Comparison of ENCODE assay signal across 22 cellular contexts in genomic region chr10:103793429-103793828, GRCh38.
DNase-seq lines count a peak whose midpoint lies in the region; ATAC-seq, FAIRE-seq and TF ChIP-seq lines count a peak whose summit lies in the region.
"Had no signal": no experiment of that assay in that cellular context is flagged by ENCODE, and none has a peak within 500 bp of the region (broad histone marks: within the 10 kb centered on the region; RNA-seq: fewer than 3 reads in every experiment).

No MANE protein-coding gene starts in this region.

- peaks cover 3% of the 10 kb centered on the region for H3K36me3 Mint-ChIP-seq in neural progenitor cell

- H3F3A ChIP-seq in neural progenitor cell (ENCODE audit: low read depth): no peaks in the 10 kb centered on the region

- no peak overlapping the region for H3K4me2 ChIP-seq in neural progenitor cell

- no peak for TF ChIP-seq CTCF in A673 (conservative IDR thresholded peaks at IDR 0.05; ENCODE audit: low read depth, low read length)
- TF ChIP-seq CTCF in esophagus squamous epithelium (IDR thresholded peaks at IDR 0.05): no peak
- no peak for TF ChIP-seq CTCF in pancreas (IDR thresholded peaks at IDR 0.05)
- no peak for TF ChIP-seq CTCF in neural progenitor cell (IDR thresholded peaks at IDR 0.05)
- TF ChIP-seq CTCF in tibial artery (IDR thresholded peaks at IDR 0.05): no peak

- no peak for TF ChIP-seq POLR2A in esophagus squamous epithelium (IDR thresholded peaks at IDR 0.05)

- no peak overlapping the region for H3K9ac ChIP-seq in neural progenitor cell

- H3K27ac ChIP-seq in A673 (ENCODE audit: low read depth, low read length, poor library complexity, severe bottlenecking): peak overlapping the region; percentile 95
- H3K27ac ChIP-seq in esophagus squamous epithelium: peak overlapping the region; percentile 28 to 90 (median 32)
- peak overlapping the region in 3 of 4 donors; percentile 0 to 79 (median 64) for H3K27ac ChIP-seq in pancreas
- no peak overlapping the region for H3K27ac ChIP-seq in neural progenitor cell
- H3K27ac ChIP-seq in tibial artery: no peak overlapping the region
- H3K27ac ChIP-seq: ascending aorta, WERI-Rb-1 had no signal

- H3K36me3 ChIP-seq in A673 (ENCODE audit: insufficient read depth, low read length, poor library complexity, severe bottlenecking) (no peaks in the 10 kb centered on the region), esophagus squamous epithelium (peaks cover 0 to 50% (median 0%) of the 10 kb centered on the region in 3 donors), pancreas (no peaks in the 10 kb centered on the region), neural progenitor cell (no peaks in the 10 kb centered on the region), tibial artery (peaks cover 0 to 7% (median 0%) of the 10 kb centered on the region in 3 donors)
- H3K36me3 ChIP-seq: MG63, WERI-Rb-1 had no signal

- POLR2A ChIA-PET in A673 (lab: Charles Lee; ENCODE audit: low non-redundant PET): no interaction called here

- peak; percentile 10 to 24 (median 20) for ATAC-seq in pancreas
- no peak for ATAC-seq in HG03354 (IDR thresholded peaks at IDR 0.05; ENCODE audit: poor library complexity, severe bottlenecking, unreplicated experiment)
- ATAC-seq: Right ventricle myocardium inferior had no signal

- no peak overlapping the region for H2AFZ ChIP-seq in neural progenitor cell (replicated peaks)

- H3K4me3 ChIP-seq in A673 (ENCODE audit: low read depth, low read length, poor library complexity, severe bottlenecking) (no peak overlapping the region), esophagus squamous epithelium (no peak overlapping the region), pancreas (no peak overlapping the region), neural progenitor cell (no peak overlapping the region), tibial artery (no peak overlapping the region)
- H3K4me3 ChIP-seq: ascending aorta, lung, MG63 had no signal

- H3K9me3 ChIP-seq in A673 (ENCODE audit: low read depth, low read length, poor library complexity, severe bottlenecking) (no peaks in the 10 kb centered on the region), esophagus squamous epithelium (no peaks in the 10 kb centered on the region), pancreas (no peaks in the 10 kb centered on the region), neural progenitor cell (ENCODE audit: low read depth) (no peaks in the 10 kb centered on the region), tibial artery (no peaks in the 10 kb centered on the region)
- H3K9me3 ChIP-seq: ascending aorta, MG63 had no signal

- peaks cover 5% of the 10 kb centered on the region for H3K27me3 Mint-ChIP-seq in neural progenitor cell (ENCODE audit: insufficient read depth, low read depth)

- H4K20me1 ChIP-seq in neural progenitor cell (ENCODE audit: low read depth): no peaks in the 10 kb centered on the region

- H3K27ac Mint-ChIP-seq in neural progenitor cell: no peak overlapping the region
- H3K27ac Mint-ChIP-seq: nephron had no signal

- CTCF ChIA-PET in A673 (lab: Charles Lee): no interaction called here

- BruUV-seq in A673 (replicated peaks; lab: Mats Ljungman, UMichigan): no TSS peak

- H3K9me3 Mint-ChIP-seq in neural progenitor cell: no peaks in the 10 kb centered on the region
- H3K9me3 Mint-ChIP-seq: nephron had no signal

- H3K4me1 ChIP-seq in A673 (ENCODE audit: insufficient read depth, low read length, poor library complexity, severe bottlenecking) (peaks cover 61% of the 10 kb centered on the region), esophagus squamous epithelium (peaks cover 14 to 65% (median 23%) of the 10 kb centered on the region in 3 donors), pancreas (peaks cover 13 to 27% (median 25%) of the 10 kb centered on the region in 3 donors), neural progenitor cell (no peaks in the 10 kb centered on the region), tibial artery (no peaks in the 10 kb centered on the region)
- H3K4me1 ChIP-seq: ascending aorta had no signal

- no peaks in the 10 kb centered on the region for H3K4me1 Mint-ChIP-seq in neural progenitor cell

- no peaks in the 10 kb centered on the region for H3K27me3 ChIP-seq in A673 (replicated peaks; ENCODE audit: insufficient read depth, low read depth, low read length, poor library complexity)
- H3K27me3 ChIP-seq in esophagus squamous epithelium: no peaks in the 10 kb centered on the region
- H3K27me3 ChIP-seq in pancreas: no peaks in the 10 kb centered on the region
- no peaks in the 10 kb centered on the region for H3K27me3 ChIP-seq in neural progenitor cell
- H3K27me3 ChIP-seq in tibial artery: no peaks in the 10 kb centered on the region
- H3K27me3 ChIP-seq: ascending aorta, MG63 had no signal

- intact Hi-C loops in A673 (cut with micrococcal nuclease; ENCODE audit: unreplicated experiment) (loop anchor here (5.0 kb wide), 1 partner anchor 81 kb away; no protein-coding TSS in a partner anchor), esophagus squamous epithelium (cut with DNase I) (no loop called here), pancreas (cut with DNase I) (no loop called here), tibial artery (cut with DNase I; ENCODE audit: low total_unique reads) (no loop called here)

- H3K4me3 Mint-ChIP-seq in neural progenitor cell: no peak overlapping the region
- H3K4me3 Mint-ChIP-seq: nephron had no signal

- 73 to 79% methylated on average over 3 of the region's 3 CpGs for WGBS in esophagus squamous epithelium, 2 donors
- WGBS in pancreas, 2 donors: 35 to 49% methylated on average over 3 of the region's 3 CpGs

- H3K79me2 ChIP-seq in neural progenitor cell (ENCODE audit: low read depth): no peaks in the 10 kb centered on the region

- no peak for FAIRE-seq in pancreas (lab: Jason Lieb, UNC)
- FAIRE-seq: H1 had no signal

- no peak for DNase-seq in A673 (ENCODE audit: low spot score)
- peak; percentile 54 for DNase-seq in NCI-H69 (lab: John Stamatoyannopoulos, UW)
- DNase-seq in esophagus squamous epithelium (lab: John Stamatoyannopoulos, UW): no peak
- no peak for DNase-seq in pancreas
- DNase-seq in occipital lobe (lab: John Stamatoyannopoulos, UW): no peak
- no peak for DNase-seq in neural progenitor cell (ENCODE audit: low spot score)
- no peak for DNase-seq in tibial artery
- DNase-seq: activated CD4-positive, alpha-beta T cell treated with anti-CD3 and anti-CD28 coated beads, Interleukin-2, amount 50 U/mL, for 48 hours; activated naive CD4-positive, alpha-beta T cell treated with anti-CD3 and anti-CD28 coated beads, Interleukin-2, amount 50 U/mL, for 16 hours; foreskin melanocyte; MG63; NCI-H1694 treated with DMSO at 0.1 percent for 48 hours; NCI-H226; stimulated activated CD4-positive, alpha-beta T cell treated with anti-CD3 and anti-CD28 coated beads, Interleukin-15, amount 100 ng/mL, for 24 hours; stimulated activated naive CD4-positive, alpha-beta T cell treated with Interleukin-2 at 50 U/mL for 16 hours; WERI-Rb-1 had no signal

Comparison
In these comparisons a context has a peak if more than half of its experiments do, and no peak if none do; other contexts are left out.
1. H3K27ac ChIP-seq: peak in A673 (single experiment), esophagus squamous epithelium (4 of 4) and pancreas (3 of 4); none in neural progenitor cell (single experiment) and tibial artery (0 of 2).